Comparison of ENCODE assay signal across 10 cellular contexts in genomic region chr18:58527116-58528010, GRCh38.
DNase-seq lines count a peak whose midpoint lies in the region; ATAC-seq and TF ChIP-seq lines count a peak whose summit lies in the region.
"Had no signal": no experiment of that assay in that cellular context is flagged by ENCODE, and none has a peak within 500 bp of the region (broad histone marks: within the 10 kb centered on the region; RNA-seq: fewer than 3 reads in every experiment).

No MANE protein-coding gene starts in this region.

- peaks cover 12% of the 10 kb centered on the region for H3K4me1 Mint-ChIP-seq in nephron
- peaks cover 3% of the 10 kb centered on the region for H3K4me1 Mint-ChIP-seq in endodermal cell

- H3K4me3 Mint-ChIP-seq in nephron (no peak overlapping the region), endodermal cell (no peak overlapping the region)

- DNase-seq in DMS79 (lab: John Stamatoyannopoulos, UW) (peak; percentile 70), LoVo (ENCODE audit: low spot score) (peak; percentile 57), astrocyte of the spinal cord (ENCODE audit: low read depth, low spot score) (peak; percentile 21), endodermal cell (no peak)
- DNase-seq: activated CD4-positive, alpha-beta T cell treated with anti-CD3 and anti-CD28 coated beads, Interleukin-2, amount 50 U/mL, for 1 hour; caudate nucleus; heart right ventricle had no signal

- H3K36me3 Mint-ChIP-seq in nephron (ENCODE audit: low read depth): no peaks in the 10 kb centered on the region
- H3K36me3 Mint-ChIP-seq in endodermal cell (ENCODE audit: low read depth): no peaks in the 10 kb centered on the region

- H3K27ac Mint-ChIP-seq in nephron (peak overlapping the region; percentile 90 to 97 (median 93)), endodermal cell (no peak overlapping the region)

- H3K27me3 ChIP-seq in endodermal cell (ENCODE audit: control insufficient read depth, insufficient read depth, low read length, poor library complexity, severe bottlenecking): no peaks in the 10 kb centered on the region
- H3K27me3 ChIP-seq: heart right ventricle had no signal

- H3K36me3 ChIP-seq in endodermal cell (ENCODE audit: control insufficient read depth, insufficient read depth, low read length): no peaks in the 10 kb centered on the region

- H3K9me3 Mint-ChIP-seq in nephron (no peaks in the 10 kb centered on the region), endodermal cell (no peaks in the 10 kb centered on the region)

- 94 to 96% methylated on average over 4 to 6 of the region's 6 CpGs for WGBS in endodermal cell (ENCODE audit: insufficient coverage in 1 of 2, insufficient read length in 1 of 2), 2 experiments

- peaks cover 7% of the 10 kb centered on the region for H3K27me3 Mint-ChIP-seq in nephron (ENCODE audit: low read depth)
- no peaks in the 10 kb centered on the region for H3K27me3 Mint-ChIP-seq in endodermal cell (ENCODE audit: insufficient read depth)

- no peak overlapping the region for H3K4me3 ChIP-seq in astrocyte of the spinal cord (ENCODE audit: low read depth, low read length)
- H3K4me3 ChIP-seq in endodermal cell (ENCODE audit: low read length): no peak overlapping the region
- H3K4me3 ChIP-seq: heart right ventricle had no signal

- ATAC-seq in GM21717 (IDR thresholded peaks at IDR 0.05; ENCODE audit: unreplicated experiment) (no peak), HG03442 (IDR thresholded peaks at IDR 0.05; ENCODE audit: unreplicated experiment) (no peak)
- ATAC-seq: heart right ventricle had no signal

- no peak overlapping the region for H3K9ac ChIP-seq in endodermal cell (ENCODE audit: extremely low read depth, low read length, poor library complexity, severe bottlenecking)

- H3K9me3 ChIP-seq in endodermal cell (ENCODE audit: control insufficient read depth, low read length): no peaks in the 10 kb centered on the region
- H3K9me3 ChIP-seq: heart right ventricle had no signal

- TF ChIP-seq CTCF in astrocyte of the spinal cord (IDR thresholded peaks at IDR 0.05; ENCODE audit: low read depth, low read length) (no peak), nephron (IDR thresholded peaks at IDR 0.05; ENCODE audit: unreplicated experiment in 3 of 3) (no peak), endodermal cell (conservative IDR thresholded peaks at IDR 0.05) (no peak)

- no peak overlapping the region for H3K27ac ChIP-seq in endodermal cell (ENCODE audit: low read depth, low read length)
- H3K27ac ChIP-seq: heart right ventricle had no signal

- H3K4me1 ChIP-seq in endodermal cell (ENCODE audit: control insufficient read depth, insufficient read depth, low read length): no peaks in the 10 kb centered on the region

- in situ Hi-C loops in astrocyte of the spinal cord (cut with HindIII; ENCODE audit: low sequenced_read_pairs): loop anchor here (25.0 kb wide), 1 partner anchor 235 kb away; no protein-coding TSS in a partner anchor
